ENCODE assay signal across 23 cellular contexts in the genomic region with DNA sequence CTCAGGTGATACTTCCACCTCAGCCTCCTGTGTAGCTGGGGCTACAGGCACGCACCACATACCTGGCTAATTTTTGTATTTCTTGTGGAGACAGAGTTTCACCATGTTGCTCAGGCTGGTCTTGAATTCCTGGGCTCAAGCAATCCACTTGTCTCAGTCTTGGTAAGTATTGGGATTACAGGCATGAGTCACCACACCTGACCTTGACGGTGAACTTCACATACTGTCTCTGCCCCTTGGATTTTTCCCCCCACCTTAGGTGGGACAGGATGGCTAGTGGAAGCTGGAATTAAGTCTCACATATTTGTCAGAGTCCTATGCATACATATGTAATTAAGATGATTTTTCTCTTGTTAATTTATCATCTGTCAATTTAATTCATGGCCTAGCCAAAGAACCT. TPM values are rescaled to one million over a fixed set of nuclear protein-coding genes. Genes with fewer than 3 reads are reported as not detected.
A peak's percentile ranks its signal among the peaks of the same experiment; 100 is the strongest.
DNase-seq lines count a peak whose midpoint lies in the region; ATAC-seq and TF ChIP-seq lines count a peak whose summit lies in the region.
"Had no signal": no experiment of that assay in that cellular context is flagged by ENCODE, and none has a peak within 500 bp of the region (broad histone marks: within the 10 kb centered on the region; RNA-seq: fewer than 3 reads in every experiment).

No MANE protein-coding gene starts in this region.

- H3K27ac Mint-ChIP-seq in progenitor cell of endocrine pancreas: peak overlapping the region; percentile 30
- H3K27ac Mint-ChIP-seq: activated CD4-positive, alpha-beta T cell treated with anti-CD3 and anti-CD28 coated beads for 36 hours; endodermal cell; type B pancreatic cell had no signal

- H3K4me3 ChIP-seq in body of pancreas: no peak overlapping the region
- H3K4me3 ChIP-seq: SK-N-MC had no signal

- H3K9me3 ChIP-seq in body of pancreas: no peaks in the 10 kb centered on the region

- peaks cover 6% of the 10 kb centered on the region for H3K36me3 Mint-ChIP-seq in progenitor cell of endocrine pancreas (ENCODE audit: insufficient read depth)
- H3K36me3 Mint-ChIP-seq: type B pancreatic cell had no signal

- intact Hi-C loops in body of pancreas (cut with DNase I): no loop called here

- WGBS in body of pancreas, 2 donors: 44 to 86% methylated on average over 2 of the region's 2 CpGs

- DNase-seq in DMS53 (lab: John Stamatoyannopoulos, UW) (peak; percentile 10), DMS53 treated with DMSO at 0.1 percent for 48 hours (lab: John Stamatoyannopoulos, UW; ENCODE audit: unreplicated experiment) (no peak), M059J (ENCODE audit: low read depth) (peak; percentile 87), body of pancreas (peak in 2 of 4 donors; percentile 24 to 48), progenitor cell of endocrine pancreas (ENCODE audit: low spot score, unreplicated experiment) (no peak), Kasumi-1 (lab: John Stamatoyannopoulos, UW) (no peak)
- DNase-seq: 8988T; activated CD4-positive, alpha-beta T cell treated with anti-CD3 and anti-CD28 coated beads for 36 hours; activated naive CD4-positive, alpha-beta T cell treated with anti-CD3 and anti-CD28 coated beads, Interleukin-2, amount 50 U/mL, for 16 hours; activated T-cell treated with anti-CD3 and anti-CD28 coated beads for 4 hours; caudate nucleus; CD4-positive, alpha-beta memory T cell; endodermal cell; foreskin keratinocyte; NCI-H1436; OCI-M1; stimulated activated naive CD4-positive, alpha-beta T cell; T1000 had no signal

- H3K27me3 Mint-ChIP-seq in progenitor cell of endocrine pancreas: no peaks in the 10 kb centered on the region
- H3K27me3 Mint-ChIP-seq: CD4-positive, alpha-beta memory T cell; type B pancreatic cell had no signal

- H3K4me3 Mint-ChIP-seq in progenitor cell of endocrine pancreas (ENCODE audit: low read depth): no peak overlapping the region
- H3K4me3 Mint-ChIP-seq: activated CD4-positive, alpha-beta T cell treated with anti-CD3 and anti-CD28 coated beads for 36 hours; endodermal cell; type B pancreatic cell had no signal

- peak overlapping the region; percentile 18 to 65 (median 63) for H3K27ac ChIP-seq in body of pancreas
- H3K27ac ChIP-seq: foreskin keratinocyte, parathyroid adenoma, SK-N-MC had no signal

- TF ChIP-seq CTCF in body of pancreas (IDR thresholded peaks at IDR 0.05): no peak
- no peak for TF ChIP-seq CTCF in progenitor cell of endocrine pancreas (IDR thresholded peaks at IDR 0.05; ENCODE audit: unreplicated experiment)

- no peaks in the 10 kb centered on the region for H3K27me3 ChIP-seq in body of pancreas
- H3K27me3 ChIP-seq: foreskin keratinocyte had no signal

- ATAC-seq in body of pancreas (peak; percentile 45), HG03469 (IDR thresholded peaks at IDR 0.05; ENCODE audit: unreplicated experiment) (no peak), GM18498 (IDR thresholded peaks at IDR 0.05; ENCODE audit: unreplicated experiment) (no peak)
- ATAC-seq: activated CD4-positive, alpha-beta T cell treated with anti-CD3 and anti-CD28 coated beads for 36 hours; foreskin keratinocyte had no signal

- no peak for TF ChIP-seq POLR2A in body of pancreas (IDR thresholded peaks at IDR 0.05)

- peaks cover 15% of the 10 kb centered on the region for H3K4me1 Mint-ChIP-seq in progenitor cell of endocrine pancreas (ENCODE audit: low read depth)

- H3K9me3 Mint-ChIP-seq in progenitor cell of endocrine pancreas (ENCODE audit: low read depth): peaks cover 15% of the 10 kb centered on the region

- H3K36me3 ChIP-seq in body of pancreas (replicated peaks in 1 of 2; ENCODE audit: insufficient read depth in 1 of 2, low read depth in 2 of 2): no peaks in the 10 kb centered on the region

- peaks cover 27% of the 10 kb centered on the region for H3K4me1 ChIP-seq in body of pancreas
- H3K4me1 ChIP-seq: foreskin keratinocyte, parathyroid adenoma had no signal

RNA-seq across cellular contexts. Expression of a gene that starts 20.9 kb away (rescaled TPM):
- 37.6 and 42.7 TPM in 2 replicates for total RNA-seq in M059J (2014; rRNA removed; shearing (Covaris generic))
- total RNA-seq in body of pancreas (10 to 100 TPM in 1 of 2 donors, 1 to 10 TPM in 1; 7.6 to 13.0 TPM), progenitor cell of endocrine pancreas (17.0 and 18.3 TPM in 2 replicates)

RNA-seq across cellular contexts. Expression of a gene that starts 43.8 kb away (rescaled TPM):
- 82.2 and 86.3 TPM in 2 replicates for total RNA-seq in M059J (2014; rRNA removed; shearing (Covaris generic))
- total RNA-seq in body of pancreas: 10 to 100 TPM in 1 of 2 donors, 1 to 10 TPM in 1; 7.3 to 34.2 TPM
- 57.1 and 69.3 TPM in 2 replicates for total RNA-seq in progenitor cell of endocrine pancreas

Comparison
In these comparisons a context has a peak if more than half of its experiments do, and no peak if none do; other contexts are left out.
1. DNase-seq: peak in DMS53 (single experiment) and M059J (single experiment); none in DMS53 treated with DMSO at 0.1 percent for 48 hours (single experiment), progenitor cell of endocrine pancreas (single experiment) and Kasumi-1 (0 of 2).